23 cellular contexts compared by ENCODE assay signal in the genomic region with DNA sequence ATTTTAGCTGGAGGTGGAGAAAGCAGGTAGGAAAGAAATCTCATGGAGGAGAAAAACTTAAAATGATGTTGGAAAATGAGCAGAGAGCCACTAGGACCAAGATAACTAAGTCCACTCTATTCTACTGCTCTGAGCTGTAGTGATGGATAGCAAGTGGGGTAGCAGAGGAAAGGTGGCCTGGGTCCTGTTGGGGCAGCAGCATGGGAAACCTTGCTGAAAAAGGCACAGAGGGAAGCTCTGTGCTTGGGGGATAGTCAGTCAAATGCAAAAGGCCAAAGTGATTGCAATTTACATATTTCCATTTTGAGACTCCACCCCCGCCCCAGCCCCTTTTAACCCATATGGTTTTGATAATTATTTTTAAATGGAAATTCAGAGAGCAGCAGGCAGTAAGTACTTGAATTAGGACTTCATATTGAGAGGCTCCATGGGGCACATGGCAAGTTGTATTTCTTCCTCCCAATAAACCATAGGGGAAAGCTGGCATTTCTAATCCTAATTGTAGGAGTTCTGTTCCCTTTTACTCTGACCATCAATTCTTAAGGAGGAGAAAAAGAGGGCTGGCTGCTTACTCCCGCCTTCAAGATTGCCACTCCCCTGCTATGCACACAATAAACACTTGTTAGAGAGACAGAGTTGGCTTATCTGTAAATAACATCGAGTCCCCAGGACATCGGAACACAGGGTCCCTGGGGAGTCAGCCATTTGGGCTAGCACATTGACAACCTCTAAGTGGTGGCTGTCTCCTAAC.
A peak's percentile ranks its signal among the peaks of the same experiment; 100 is the strongest.
DNase-seq lines count a peak whose midpoint lies in the region; ATAC-seq, FAIRE-seq and TF ChIP-seq lines count a peak whose summit lies in the region.
"Had no signal": no experiment of that assay in that cellular context is flagged by ENCODE, and none has a peak within 500 bp of the region (broad histone marks: within the 10 kb centered on the region; RNA-seq: fewer than 3 reads in every experiment).

No MANE protein-coding gene starts in this region.

- no peak for FAIRE-seq in GM12892 (lab: Jason Lieb, UNC)
- FAIRE-seq: G401.6, GM18507 had no signal

- no peaks in the 10 kb centered on the region; a peak in 2 of 7 replicates for H3K36me3 Mint-ChIP-seq in H9 (ENCODE audit: insufficient read depth in 1 of 3, low read depth in 3 of 3)
- H3K36me3 Mint-ChIP-seq in natural killer cell treated with Interleukin-12 subunit alpha and Interleukin-12 subunit beta and Interleukin-15 and Interleukin-18, amount 100 ng/mL, for 72 hours = no peaks in the 10 kb centered on the region
- H3K36me3 Mint-ChIP-seq: CD8-positive, alpha-beta memory T cell had no signal

- H4K91ac ChIP-seq in H9 (ENCODE audit: insufficient read length, low read depth, low read length) (no peak overlapping the region), neuronal stem cell (ENCODE audit: low read depth, low read length, poor library complexity) (no peak overlapping the region)

- DNase-seq in H9 (peak; percentile 41), NCI-H69 (lab: John Stamatoyannopoulos, UW) (peak; percentile 12), GM12892 (ENCODE audit: insufficient read length) (no peak), neuronal stem cell (ENCODE audit: low spot score) (no peak)
- no peak for DNase-seq in natural killer cell treated with Interleukin-12 subunit alpha and Interleukin-12 subunit beta and Interleukin-15 and Interleukin-18, amount 100 ng/mL, for 72 hours (ENCODE audit: low spot score)
- DNase-seq: AML-193; C1 segment of cervical spinal cord; Calu3; CD8-positive, alpha-beta memory T cell; DMS153; KG1; NCI-H1105; NCI-H146; NCI-H2029; NCI-H226; NCI-H510A treated with DMSO at 0.1 percent for 48 hours; OCI-M1 had no signal

- H2BK15ac ChIP-seq in H9 (ENCODE audit: low read depth, low read length) (no peak overlapping the region), neuronal stem cell (ENCODE audit: low read length) (no peak overlapping the region)

- H3K4me1 ChIP-seq in H9 (ENCODE audit: insufficient read depth, low read length) (no peaks in the 10 kb centered on the region; the same call in 1 of the 2 replicates), iPS-18a (ENCODE audit: control insufficient read depth, low read depth, low read length) (peaks cover 37% of the 10 kb centered on the region), neuronal stem cell (ENCODE audit: control insufficient read depth in 2 of 2, insufficient read depth in 1 of 2, low read depth in 1 of 2, low read length in 2 of 2) (peaks cover 0 to 2% of the 10 kb centered on the region in 2 donors)
- H3K4me1 ChIP-seq: SJSA1 had no signal

- H4K8ac ChIP-seq in H9 (replicated peaks; ENCODE audit: insufficient read length, low read depth, low read length) = no peak overlapping the region
- no peak overlapping the region for H4K8ac ChIP-seq in neuronal stem cell (ENCODE audit: low read depth, low read length)

- H3K4me2 ChIP-seq in H9 (ENCODE audit: insufficient read depth, insufficient read length, low read length) (no peak overlapping the region), neuronal stem cell (ENCODE audit: insufficient read depth, low read length, poor library complexity, severe bottlenecking) (no peak overlapping the region)

- H3K56ac ChIP-seq in H9 (ENCODE audit: insufficient read length, low read depth, low read length) = no peak overlapping the region

- no peaks in the 10 kb centered on the region for H3K79me1 ChIP-seq in H9 (ENCODE audit: insufficient read depth, low read depth, low read length, poor library complexity, severe bottlenecking)
- no peaks in the 10 kb centered on the region for H3K79me1 ChIP-seq in neuronal stem cell (ENCODE audit: low read depth, low read length)

- peaks cover 3% of the 10 kb centered on the region in 2 experiments for H3K9me3 Mint-ChIP-seq in H9
- H3K9me3 Mint-ChIP-seq in natural killer cell treated with Interleukin-12 subunit alpha and Interleukin-12 subunit beta and Interleukin-15 and Interleukin-18, amount 100 ng/mL, for 72 hours = peaks cover 34% of the 10 kb centered on the region

- H3K9me3 ChIP-seq in H9 (ENCODE audit: control insufficient read depth, low read depth, low read length) (no peaks in the 10 kb centered on the region), iPS-18a (ENCODE audit: control insufficient read depth, low read depth, low read length) (no peaks in the 10 kb centered on the region), neuronal stem cell (replicated peaks in 1 of 2; ENCODE audit: control insufficient read depth in 2 of 2, insufficient read depth in 1 of 2, low read depth in 1 of 2, low read length in 2 of 2) (peaks cover 0 to 2% of the 10 kb centered on the region in 2 donors)
- H3K9me3 ChIP-seq: SJSA1 had no signal

- WGBS in H9 (ENCODE audit: extremely low coverage, insufficient read length, low lambda C conversion rate) = no CpG with 5 or more reads among the region's 4 CpGs
- WGBS in neuronal stem cell (ENCODE audit: extremely low coverage in 2 of 2, insufficient read length in 2 of 2, insufficient replicate concordance in 1 of 2), 2 donors = no CpG with 5 or more reads among the region's 4 CpGs

- H3K27me3 ChIP-seq in H9 (ENCODE audit: insufficient read depth, low read length) (no peaks in the 10 kb centered on the region), iPS-18a (ENCODE audit: control insufficient read depth, insufficient read depth, low read length) (no peaks in the 10 kb centered on the region), neuronal stem cell (ENCODE audit: control insufficient read depth in 3 of 3, insufficient read depth in 3 of 3, low read depth in 1 of 3, low read length in 3 of 3) (no peaks in the 10 kb centered on the region)
- H3K27me3 ChIP-seq: SJSA1 had no signal

- H3K23me2 ChIP-seq in H9 (ENCODE audit: insufficient read length, low read depth, low read length, poor library complexity, severe bottlenecking) = no peaks in the 10 kb centered on the region

- no peak overlapping the region for H2BK5ac ChIP-seq in H9 (ENCODE audit: insufficient read length, low read length)
- no peak overlapping the region for H2BK5ac ChIP-seq in neuronal stem cell (ENCODE audit: low read length)

- no peak for TF ChIP-seq POLR2A in GM12892 (IDR thresholded peaks at IDR 0.05; ENCODE audit: low read depth, low read length)

- H3K27me3 Mint-ChIP-seq in H9 (ENCODE audit: low read depth) = no peaks in the 10 kb centered on the region
- no peaks in the 10 kb centered on the region for H3K27me3 Mint-ChIP-seq in natural killer cell treated with Interleukin-12 subunit alpha and Interleukin-12 subunit beta and Interleukin-15 and Interleukin-18, amount 100 ng/mL, for 72 hours
- H3K27me3 Mint-ChIP-seq: CD8-positive, alpha-beta memory T cell had no signal

- no peak overlapping the region for H2AFZ ChIP-seq in H9 (ENCODE audit: low read length)
- no peak overlapping the region for H2AFZ ChIP-seq in neuronal stem cell (ENCODE audit: low read length)

- H3T11ph ChIP-seq in H9 (ENCODE audit: low read length) = no peak overlapping the region

- H2BK20ac ChIP-seq in H9 (ENCODE audit: low read depth, low read length, poor library complexity, severe bottlenecking) = no peak overlapping the region

- no peak for TF ChIP-seq CTCF in H9 (conservative IDR thresholded peaks at IDR 0.05)

- peaks cover 34 to 41% of the 10 kb centered on the region in 2 experiments for H3K4me1 Mint-ChIP-seq in H9
- H3K4me1 Mint-ChIP-seq in natural killer cell treated with Interleukin-12 subunit alpha and Interleukin-12 subunit beta and Interleukin-15 and Interleukin-18, amount 100 ng/mL, for 72 hours (ENCODE audit: low read depth in 2 of 2) = no peaks in the 10 kb centered on the region
- H3K4me1 Mint-ChIP-seq: CD8-positive, alpha-beta memory T cell had no signal

- H3K27ac ChIP-seq in H9 (ENCODE audit: insufficient read length, low read depth, low read length) (no peak overlapping the region), iPS-18a (ENCODE audit: low read length) (no peak overlapping the region), neuronal stem cell (replicated peaks; ENCODE audit: low read length) (no peak overlapping the region)
- H3K27ac ChIP-seq: SJSA1 had no signal

- no peak overlapping the region for H3K18ac ChIP-seq in H9 (ENCODE audit: insufficient read length, low read depth, low read length)
- H3K18ac ChIP-seq in neuronal stem cell (ENCODE audit: low read length) = no peak overlapping the region

- H4K5ac ChIP-seq in H9 (ENCODE audit: insufficient read length, low read depth, low read length) = no peak overlapping the region

- no peak overlapping the region for H2BK120ac ChIP-seq in H9 (ENCODE audit: low read depth, low read length, poor library complexity, severe bottlenecking)
- H2BK120ac ChIP-seq in neuronal stem cell (ENCODE audit: low read depth, low read length) = no peak overlapping the region

- H3K36me3 ChIP-seq in iPS-18a (ENCODE audit: control insufficient read depth, low read depth, low read length) (no peaks in the 10 kb centered on the region), neuronal stem cell (replicated peaks in 1 of 2; ENCODE audit: control insufficient read depth in 2 of 2, insufficient read depth in 2 of 2, low read length in 2 of 2) (peaks cover 0 to 2% of the 10 kb centered on the region in 2 donors)
- H3K36me3 ChIP-seq: SJSA1 had no signal

- H2BK12ac ChIP-seq in H9 (ENCODE audit: insufficient read length, low read depth, low read length) = no peak overlapping the region
- no peak overlapping the region for H2BK12ac ChIP-seq in neuronal stem cell (ENCODE audit: low read length)

- H3K4ac ChIP-seq in H9 (ENCODE audit: low read depth, low read length) (no peak overlapping the region), neuronal stem cell (ENCODE audit: low read length) (no peak overlapping the region)

- H4K20me1 ChIP-seq in H9 (ENCODE audit: control insufficient read depth, insufficient read depth, insufficient read length) = no peaks in the 10 kb centered on the region

- no peak for ATAC-seq in natural killer cell treated with Interleukin-12 subunit alpha and Interleukin-12 subunit beta and Interleukin-15 and Interleukin-18, amount 100 ng/mL, for 72 hours
- ATAC-seq in GM18520 (IDR thresholded peaks at IDR 0.05; ENCODE audit: unreplicated experiment) = no peak
- ATAC-seq: Right ventricle myocardium inferior had no signal

- no peak overlapping the region for H3K23ac ChIP-seq in H9 (ENCODE audit: insufficient read length, low read depth, low read length)
- H3K23ac ChIP-seq in neuronal stem cell (ENCODE audit: low read depth, low read length, poor library complexity) = no peak overlapping the region

- H3K9ac ChIP-seq in H9 (ENCODE audit: extremely low read depth, insufficient read length, low read length) (no peak overlapping the region), iPS-18a (ENCODE audit: low read length) (no peak overlapping the region), neuronal stem cell (ENCODE audit: low read depth, low read length, poor library complexity) (no peak overlapping the region)

- H3K14ac ChIP-seq in H9 (ENCODE audit: insufficient read depth, low read length) = no peak overlapping the region
- H3K14ac ChIP-seq in neuronal stem cell (ENCODE audit: low read length) = no peak overlapping the region

- H3K4me3 ChIP-seq in iPS-18a (ENCODE audit: low read length) = peak overlapping the region; percentile 19
- no peak overlapping the region for H3K4me3 ChIP-seq in neuronal stem cell (ENCODE audit: low read length in 2 of 2)
- H3K4me3 ChIP-seq: SJSA1 had no signal

- no peaks in the 10 kb centered on the region for H3K79me2 ChIP-seq in H9 (ENCODE audit: insufficient read depth, low read length)

- H3K4me3 Mint-ChIP-seq in H9 = peak overlapping the region in 1 of 2 experiments; percentile 58; a peak in 2 of 5 replicates
- no peak overlapping the region for H3K4me3 Mint-ChIP-seq in natural killer cell treated with Interleukin-12 subunit alpha and Interleukin-12 subunit beta and Interleukin-15 and Interleukin-18, amount 100 ng/mL, for 72 hours
- H3K4me3 Mint-ChIP-seq: CD8-positive, alpha-beta memory T cell had no signal

- H2AK5ac ChIP-seq in H9 (ENCODE audit: insufficient read length, low read length) (no peak overlapping the region), neuronal stem cell (ENCODE audit: low read depth, low read length) (no peak overlapping the region)

- peak overlapping the region in 2 of 3 experiments; percentile 8 to 11; a peak in 2 of 7 replicates for H3K27ac Mint-ChIP-seq in H9
- H3K27ac Mint-ChIP-seq in natural killer cell treated with Interleukin-12 subunit alpha and Interleukin-12 subunit beta and Interleukin-15 and Interleukin-18, amount 100 ng/mL, for 72 hours = no peak overlapping the region
- H3K27ac Mint-ChIP-seq: CD8-positive, alpha-beta memory T cell had no signal

Comparison
In these comparisons a context has a peak if more than half of its experiments do, and no peak if none do; other contexts are left out.
1. DNase-seq: peak in H9 (single experiment) and NCI-H69 (single experiment); none in natural killer cell treated with Interleukin-12 subunit alpha and Interleukin-12 subunit beta and Interleukin-15 and Interleukin-18, amount 100 ng/mL, for 72 hours (single experiment), GM12892 (single experiment) and neuronal stem cell (single experiment).
2. H3K27ac Mint-ChIP-seq: peak in H9 (2 of 3); none in natural killer cell treated with Interleukin-12 subunit alpha and Interleukin-12 subunit beta and Interleukin-15 and Interleukin-18, amount 100 ng/mL, for 72 hours (0 of 2).